31 cellular contexts compared by ENCODE assay signal in the genomic region with DNA sequence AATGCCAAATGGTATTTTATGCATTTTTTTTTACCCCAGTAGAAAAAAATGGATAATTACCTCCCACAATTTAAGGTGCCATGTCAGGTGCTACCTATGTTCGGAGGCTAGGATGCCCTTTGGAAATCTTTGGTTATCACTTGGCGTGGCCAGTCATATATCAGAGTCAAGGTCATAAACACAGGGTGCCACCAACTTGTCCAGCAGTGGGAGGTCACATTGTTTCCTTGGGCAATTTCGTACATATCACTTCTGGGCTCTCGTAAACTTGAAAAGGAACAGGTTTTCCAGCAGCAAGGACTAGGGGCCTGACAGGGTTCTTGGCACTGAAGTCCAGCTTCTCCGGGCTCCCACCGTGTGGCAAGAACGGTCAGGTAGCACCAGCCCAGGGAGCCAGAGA. TPM values are rescaled to one million over a fixed set of nuclear protein-coding genes. Genes with fewer than 3 reads are reported as not detected.
A peak's percentile ranks its signal among the peaks of the same experiment; 100 is the strongest.
DNase-seq lines count a peak whose midpoint lies in the region; ATAC-seq and TF ChIP-seq lines count a peak whose summit lies in the region.
"Had no signal": no experiment of that assay in that cellular context is flagged by ENCODE, and none has a peak within 500 bp of the region (broad histone marks: within the 10 kb centered on the region; RNA-seq: fewer than 3 reads in every experiment).

No MANE protein-coding gene starts in this region.

- H3K4me3 ChIP-seq in PC-3 (ENCODE audit: low read length), result peak overlapping the region; percentile 52
- H3K4me3 ChIP-seq in adrenal gland, result no peak overlapping the region
- H3K4me3 ChIP-seq in hepatocyte, result no peak overlapping the region
- H3K4me3 ChIP-seq in stomach, result no peak overlapping the region
- H3K4me3 ChIP-seq: BLaER1 treated with 17β-estradiol and CSF1 and Interleukin-3, amounts not matched to agents 10 nM and 100 nM; K562; upper lobe of left lung had no signal

- H2AFZ ChIP-seq in PC-3 (ENCODE audit: low read length), result no peak overlapping the region; the same call in 1 of the 2 replicates
- H2AFZ ChIP-seq in hepatocyte, result no peak overlapping the region

- no peak for ATAC-seq in PC-3
- ATAC-seq in HG02938 (IDR thresholded peaks at IDR 0.05; ENCODE audit: unreplicated experiment), result no peak
- ATAC-seq in HG02885 (IDR thresholded peaks at IDR 0.05; ENCODE audit: poor library complexity, unreplicated experiment), result no peak
- ATAC-seq in stimulated activated naive CD8-positive, alpha-beta T cell treated with anti-CD3 and anti-CD28 coated beads, Interleukin-15, amount 100 ng/mL, for 72 hours, result no peak
- ATAC-seq in HG02571 (IDR thresholded peaks at IDR 0.05; ENCODE audit: unreplicated experiment), result no peak
- ATAC-seq: K562 had no signal

- H4K20me1 ChIP-seq in PC-3 (ENCODE audit: low read length) (no peaks in the 10 kb centered on the region), hepatocyte (ENCODE audit: insufficient read depth, poor library complexity, severe bottlenecking) (no peaks in the 10 kb centered on the region)

- WGBS in adrenal gland, 4 donors, result 55 to 69% (median 66%) methylated on average over 7 of the region's 7 CpGs
- 77% methylated on average over 7 of the region's 7 CpGs for WGBS in hepatocyte (ENCODE audit: low lambda C conversion rate, missing lambda C conversion rate)
- WGBS in stomach, 5 donors, result 62 to 72% (median 64%) methylated on average over 7 of the region's 7 CpGs

- peaks cover 5% of the 10 kb centered on the region for H3K4me1 Mint-ChIP-seq in stimulated activated naive CD8-positive, alpha-beta T cell treated with anti-CD3 and anti-CD28 coated beads, Interleukin-15, amount 100 ng/mL, for 72 hours

- no peaks in the 10 kb centered on the region for H3F3A ChIP-seq in PC-3 (ENCODE audit: low read length, unreplicated experiment)

- no peaks in the 10 kb centered on the region for H3K9me3 Mint-ChIP-seq in stimulated activated naive CD8-positive, alpha-beta T cell treated with anti-CD3 and anti-CD28 coated beads, Interleukin-15, amount 100 ng/mL, for 72 hours
- H3K9me3 Mint-ChIP-seq: activated CD4-positive, alpha-beta memory T cell treated with anti-CD3 and anti-CD28 coated beads, Interleukin-2, amount 10 ng/mL, durations not matched to agents 7 days and 5 days; activated T-helper 1 cell treated with anti-CD3 and anti-CD28 coated beads, Interleukin-12 subunit alpha, Interleukin-12 subunit beta, Interleukin-2, Interleukin-4 antibody, amounts not matched to agents 30 ng/mL and 10 ng/mL and 1 ng/mL, durations not matched to agents 14 hours and 24 hours and 36 hours; mesothelial cell of epicardium; naive thymus-derived CD4-positive, alpha-beta T cell; T-helper 1 cell treated with Interleukin-12 subunit alpha and Interleukin-12 subunit beta and Interleukin-4 antibody, amounts not matched to agents 30 μg/mL and 1 μg/mL, for 36 hours had no signal

- TF ChIP-seq POLR2A in adrenal gland (IDR thresholded peaks at IDR 0.05), result no peak
- no peak for TF ChIP-seq POLR2A in stomach (IDR thresholded peaks at IDR 0.05)

- peak; percentile 18 for DNase-seq in PC-3
- peak in 1 of 7 donors; percentile 19 for DNase-seq in adrenal gland
- DNase-seq in hepatocyte (ENCODE audit: low spot score), result no peak
- DNase-seq in stomach, result no peak
- no peak for DNase-seq in stimulated activated naive CD8-positive, alpha-beta T cell treated with anti-CD3 and anti-CD28 coated beads, Interleukin-15, amount 100 ng/mL, for 72 hours
- DNase-seq: activated CD4-positive, alpha-beta memory T cell treated with anti-CD3 and anti-CD28 coated beads, Interleukin-2, amount 10 ng/mL, durations not matched to agents 7 days and 5 days; activated CD4-positive, alpha-beta T cell treated with anti-CD3 and anti-CD28 coated beads for 1 hour; activated CD8-positive, alpha-beta memory T cell treated with anti-CD3 and anti-CD28 coated beads, Interleukin-2, amount 50 U/mL, for 4 hours; activated naive CD4-positive, alpha-beta T cell treated with Interleukin-2 at 50 U/mL for 16 hours; COR-L47; DMS53; naive thymus-derived CD4-positive, alpha-beta T cell; NCI-H1105; NCI-H187; NCI-H2171; NCI-H510A; sigmoid colon; SK-N-SH; stimulated activated CD4-positive, alpha-beta T cell treated with anti-CD3 and anti-CD28 coated beads, Interleukin-4, amount 100 ng/mL, for 24 hours; upper lobe of left lung had no signal

- CTCF ChIA-PET in PC-3 (lab: Charles Lee), result interaction anchor here (1.2 to 5.8 kb wide), 2 partner anchors 44 to 141 kb away, joined by 4 to 72 read pairs; no protein-coding TSS in a partner anchor

- no peak overlapping the region for H3K27ac Mint-ChIP-seq in stimulated activated naive CD8-positive, alpha-beta T cell treated with anti-CD3 and anti-CD28 coated beads, Interleukin-15, amount 100 ng/mL, for 72 hours
- H3K27ac Mint-ChIP-seq: activated CD4-positive, alpha-beta memory T cell treated with anti-CD3 and anti-CD28 coated beads, Interleukin-2, amount 10 ng/mL, durations not matched to agents 7 days and 5 days; activated T-helper 1 cell treated with anti-CD3 and anti-CD28 coated beads, Interleukin-12 subunit alpha, Interleukin-12 subunit beta, Interleukin-2, Interleukin-4 antibody, amounts not matched to agents 30 ng/mL and 10 ng/mL and 1 ng/mL, durations not matched to agents 14 hours and 24 hours and 36 hours; progenitor cell of endocrine pancreas; T-helper 1 cell treated with Interleukin-12 subunit alpha and Interleukin-12 subunit beta and Interleukin-4 antibody, amounts not matched to agents 30 μg/mL and 1 μg/mL, for 36 hours had no signal

- peak overlapping the region; percentile 62 for H3K9ac ChIP-seq in PC-3 (ENCODE audit: low read length)
- H3K9ac ChIP-seq: BLaER1 treated with 17β-estradiol and CSF1 and Interleukin-3, amounts not matched to agents 10 nM and 100 nM had no signal

- H3K27me3 ChIP-seq in PC-3 (ENCODE audit: low read length), result no peaks in the 10 kb centered on the region
- no peaks in the 10 kb centered on the region for H3K27me3 ChIP-seq in adrenal gland
- no peaks in the 10 kb centered on the region for H3K27me3 ChIP-seq in hepatocyte
- H3K27me3 ChIP-seq in stomach, result no peaks in the 10 kb centered on the region
- H3K27me3 ChIP-seq: neutrophil, sigmoid colon, upper lobe of left lung had no signal

- no peaks in the 10 kb centered on the region for H3K9me2 ChIP-seq in PC-3 (replicated peaks; ENCODE audit: low read length)
- H3K9me2 ChIP-seq in hepatocyte (replicated peaks; ENCODE audit: insufficient read depth), result no peaks in the 10 kb centered on the region
- H3K9me2 ChIP-seq: SK-N-SH had no signal

- intact Hi-C loops in PC-3 (cut with micrococcal nuclease) (loop anchor here (5.0 to 10.0 kb wide), 2 partner anchors 191 to 318 kb away; no protein-coding TSS in a partner anchor), adrenal gland (cut with DNase I) (no loop called here), stomach (cut with DNase I; ENCODE audit: low total_unique reads) (no loop called here)

- BruUV-seq in PC-3 (replicated peaks; lab: Mats Ljungman, UMichigan), result TSS peak; percentile 46

- H3K9me3 ChIP-seq in PC-3 (ENCODE audit: low read length) (no peaks in the 10 kb centered on the region), adrenal gland (replicated peaks in 1 of 3) (no peaks in the 10 kb centered on the region), hepatocyte (ENCODE audit: low read depth) (no peaks in the 10 kb centered on the region), stomach (no peaks in the 10 kb centered on the region)
- H3K9me3 ChIP-seq: BLaER1 treated with 17β-estradiol and CSF1 and Interleukin-3, amounts not matched to agents 10 nM and 100 nM; neutrophil; sigmoid colon; SK-N-SH; upper lobe of left lung had no signal

- POLR2A ChIA-PET in PC-3 (lab: Charles Lee; ENCODE audit: unreplicated experiment), result no interaction called here

- H3K79me2 ChIP-seq in PC-3 (ENCODE audit: low read length) (peaks cover 6% of the 10 kb centered on the region; the same call in 1 of the 2 replicates), hepatocyte (no peaks in the 10 kb centered on the region)

- TF ChIP-seq CTCF in PC-3 (conservative IDR thresholded peaks at IDR 0.05; ENCODE audit: low read depth, low read length) (no peak), adrenal gland (IDR thresholded peaks at IDR 0.05) (no peak), hepatocyte (IDR thresholded peaks at IDR 0.05; ENCODE audit: poor library complexity) (no peak), stomach (IDR thresholded peaks at IDR 0.05) (no peak)

- H3K36me3 ChIP-seq in PC-3 (ENCODE audit: low read depth, low read length), result no peaks in the 10 kb centered on the region
- H3K36me3 ChIP-seq in adrenal gland (replicated peaks in 1 of 2), result no peaks in the 10 kb centered on the region
- H3K36me3 ChIP-seq in hepatocyte (replicated peaks; ENCODE audit: insufficient read depth, low read depth), result no peaks in the 10 kb centered on the region
- peaks cover 0 to 28% (median 21%) of the 10 kb centered on the region in 4 donors for H3K36me3 ChIP-seq in stomach
- H3K36me3 ChIP-seq: sigmoid colon had no signal

- TF ChIP-seq EP300 in stomach (IDR thresholded peaks at IDR 0.05), result no peak

- H3K4me1 ChIP-seq in PC-3 (ENCODE audit: insufficient read depth, low read length) (peaks cover 22% of the 10 kb centered on the region), adrenal gland (replicated peaks in 1 of 2) (peaks cover 8 to 12% of the 10 kb centered on the region in 2 donors), hepatocyte (ENCODE audit: insufficient read depth) (no peaks in the 10 kb centered on the region), stomach (peaks cover 0 to 23% (median 15%) of the 10 kb centered on the region in 4 donors)

- peak overlapping the region; percentile 82 for H3K4me2 ChIP-seq in PC-3 (ENCODE audit: low read length)
- H3K4me2 ChIP-seq in hepatocyte, result no peak overlapping the region

- H3K27ac ChIP-seq in PC-3 (ENCODE audit: low read length), result peak overlapping the region; percentile 92
- peak overlapping the region in 3 of 5 donors; percentile 37 to 83 (median 57) for H3K27ac ChIP-seq in adrenal gland
- peak overlapping the region; percentile 8 for H3K27ac ChIP-seq in hepatocyte
- peak overlapping the region in 3 of 5 donors; percentile 11 to 27 (median 25) for H3K27ac ChIP-seq in stomach

- no peak overlapping the region for H3K4me3 Mint-ChIP-seq in stimulated activated naive CD8-positive, alpha-beta T cell treated with anti-CD3 and anti-CD28 coated beads, Interleukin-15, amount 100 ng/mL, for 72 hours
- H3K4me3 Mint-ChIP-seq: activated CD4-positive, alpha-beta memory T cell treated with anti-CD3 and anti-CD28 coated beads, Interleukin-2, amount 10 ng/mL, durations not matched to agents 7 days and 5 days; activated T-helper 1 cell treated with anti-CD3 and anti-CD28 coated beads, Interleukin-12 subunit alpha, Interleukin-12 subunit beta, Interleukin-2, Interleukin-4 antibody, amounts not matched to agents 30 ng/mL and 10 ng/mL and 1 ng/mL, durations not matched to agents 14 hours and 24 hours and 36 hours; naive thymus-derived CD4-positive, alpha-beta T cell; T-helper 1 cell treated with Interleukin-12 subunit alpha and Interleukin-12 subunit beta and Interleukin-4 antibody, amounts not matched to agents 30 μg/mL and 1 μg/mL, for 36 hours had no signal

- H3K27me3 Mint-ChIP-seq in stimulated activated naive CD8-positive, alpha-beta T cell treated with anti-CD3 and anti-CD28 coated beads, Interleukin-15, amount 100 ng/mL, for 72 hours, result no peaks in the 10 kb centered on the region
- H3K27me3 Mint-ChIP-seq: activated CD4-positive, alpha-beta memory T cell treated with anti-CD3 and anti-CD28 coated beads, Interleukin-2, amount 10 ng/mL, durations not matched to agents 7 days and 5 days; naive thymus-derived CD4-positive, alpha-beta T cell; progenitor cell of endocrine pancreas had no signal

RNA-seq across cellular contexts. Expression of gene BHLHA15, which starts 48.0 kb away (rescaled TPM):
- total RNA-seq in PC-3 (2014; rRNA removed) (12.0 and 13.9 TPM in 2 replicates), adrenal gland (1 to 10 TPM in 3 of 8 donors, not detected in 5; 1.4 to 3.6 (median 1.9) TPM), hepatocyte (0.92 and 2.3 TPM in 2 replicates), stomach (100 to 1,000 TPM in 1 of 5 donors, 10 to 100 TPM in 1, 1 to 10 TPM in 1, not detected in 2; 6.4 to 108 (median 20.1) TPM)
- polyA plus RNA-seq in adrenal gland (under 1 TPM in 1 of 3 donors, not detected in 2; 0.57 TPM), hepatocyte (0.39 TPM in 1 of 2 replicates, not detected in the other), stomach (10 to 100 TPM in 1 of 3 donors, 1 to 10 TPM in 2; 1.3 to 14.5 (median 8.1) TPM)
- total RNA-seq: G401, mesothelial cell of epicardium, sigmoid colon had no signal
- polyA plus RNA-seq: naive thymus-derived CD4-positive, alpha-beta T cell had no signal

RNA-seq across cellular contexts. Expression of gene LMTK2, which starts 56.6 kb away (rescaled TPM):
- 9.0 and 16.0 TPM in 2 replicates for total RNA-seq in PC-3 (2014; rRNA removed)
- total RNA-seq in adrenal gland, result 10 to 100 TPM; 19.7 to 36.2 (median 24.3) TPM
- 10 to 100 TPM in 1 of 3 donors, 1 to 10 TPM in 2; 3.4 to 16.5 (median 5.6) TPM for polyA plus RNA-seq in adrenal gland
- 10.9 and 13.1 TPM in 2 replicates for total RNA-seq in hepatocyte
- polyA plus RNA-seq in hepatocyte, result 3.1 and 5.0 TPM in 2 replicates
- 10 to 100 TPM; 18.2 to 42.6 (median 20.6) TPM for total RNA-seq in stomach
- polyA plus RNA-seq in stomach, result 1 to 10 TPM; 1.4 to 3.6 (median 1.7) TPM

Comparison
In these comparisons a context has a peak if more than half of its experiments do, and no peak if none do; other contexts are left out.
1. H3K27ac ChIP-seq: peak in every context shown above with its lines; median percentile 92 in PC-3; 57 in adrenal gland; 25 in stomach; 8 in hepatocyte.